In the genomic region with DNA sequence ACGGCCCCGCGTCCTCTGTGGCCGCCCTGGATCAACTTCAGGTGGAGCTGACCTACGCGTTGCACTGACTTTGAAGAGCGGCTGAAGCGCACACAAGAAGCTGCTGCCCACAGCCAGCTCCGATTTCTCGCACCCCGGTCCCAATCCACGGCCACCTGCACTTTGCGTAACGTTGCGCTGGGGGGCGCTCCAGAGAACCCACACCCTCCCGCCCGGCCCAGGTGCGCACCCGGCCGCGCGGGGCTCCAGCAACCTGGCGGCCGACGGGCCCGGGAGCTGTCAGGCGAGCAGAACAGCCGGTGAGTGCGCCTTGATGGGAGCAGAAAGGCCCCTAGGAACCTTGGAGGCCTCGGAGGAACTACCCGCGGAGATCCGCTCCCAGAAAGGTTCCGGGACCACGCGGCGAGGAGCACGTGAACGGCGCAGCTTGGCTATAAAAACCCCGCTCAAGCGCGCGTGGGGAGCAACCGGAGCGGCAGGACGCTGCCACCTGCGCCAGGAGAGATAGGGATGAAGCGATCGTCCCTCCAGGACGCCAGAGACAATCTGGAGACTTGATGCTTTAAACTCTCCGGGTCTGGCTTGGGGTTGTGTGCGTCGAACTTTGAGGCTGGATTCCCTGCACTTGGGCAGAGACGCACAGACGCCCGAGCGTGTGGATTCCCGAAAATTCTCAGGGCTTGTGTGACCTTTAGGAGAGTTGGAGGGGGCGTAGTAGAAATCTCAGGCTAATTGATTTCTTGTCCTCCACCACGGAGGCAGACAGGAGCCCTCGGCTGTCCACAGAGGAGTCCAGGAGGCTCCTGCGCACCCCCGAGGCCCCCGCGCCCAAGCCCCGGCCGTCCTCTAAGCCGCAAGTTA, we compare ENCODE assay signal across 11 cellular contexts. TPM values are rescaled to one million over a fixed set of nuclear protein-coding genes. Genes with fewer than 3 reads are reported as not detected.
A peak's percentile ranks its signal among the peaks of the same experiment; 100 is the strongest.
DNase-seq lines count a peak whose midpoint lies in the region; ATAC-seq and TF ChIP-seq lines count a peak whose summit lies in the region.
"Had no signal": no experiment of that assay in that cellular context is flagged by ENCODE, and none has a peak within 500 bp of the region (broad histone marks: within the 10 kb centered on the region; RNA-seq: fewer than 3 reads in every experiment).

No MANE protein-coding gene starts in this region.

- CTCF ChIA-PET in activated CD8-positive, alpha-beta memory T cell treated with anti-CD3 and anti-CD28 coated beads, Interleukin-2, amount 10 ng/mL, durations not matched to agents 7 days and 5 days (lab: Charles Lee): no interaction called here

- no peak for TF ChIP-seq CTCF in astrocyte of the spinal cord (IDR thresholded peaks at IDR 0.05; ENCODE audit: low read depth, low read length)

- H3K27me3 Mint-ChIP-seq in stimulated activated naive CD8-positive, alpha-beta T cell treated with anti-CD3 and anti-CD28 coated beads, Interleukin-15, amount 100 ng/mL, for 72 hours: peaks cover 60% of the 10 kb centered on the region
- H3K27me3 Mint-ChIP-seq in activated CD8-positive, alpha-beta memory T cell treated with anti-CD3 and anti-CD28 coated beads, Interleukin-2, amount 10 ng/mL, durations not matched to agents 7 days and 5 days: peaks cover 48% of the 10 kb centered on the region

- H3K4me3 Mint-ChIP-seq in stimulated activated naive CD8-positive, alpha-beta T cell treated with anti-CD3 and anti-CD28 coated beads, Interleukin-15, amount 100 ng/mL, for 72 hours: no peak overlapping the region
- no peak overlapping the region for H3K4me3 Mint-ChIP-seq in activated CD8-positive, alpha-beta memory T cell treated with anti-CD3 and anti-CD28 coated beads, Interleukin-2, amount 10 ng/mL, durations not matched to agents 7 days and 5 days
- H3K4me3 Mint-ChIP-seq: activated CD4-positive, alpha-beta T cell treated with anti-CD3 and anti-CD28 coated beads, Interleukin-2, amount 10 ng/mL, durations not matched to agents 7 days and 5 days had no signal

- peaks cover 2% of the 10 kb centered on the region for H3K36me3 Mint-ChIP-seq in activated CD8-positive, alpha-beta memory T cell treated with anti-CD3 and anti-CD28 coated beads, Interleukin-2, amount 10 ng/mL, durations not matched to agents 7 days and 5 days

- in situ Hi-C loops in astrocyte of the spinal cord (cut with HindIII; ENCODE audit: low sequenced_read_pairs): no loop called here

- H3K27ac Mint-ChIP-seq in stimulated activated naive CD8-positive, alpha-beta T cell treated with anti-CD3 and anti-CD28 coated beads, Interleukin-15, amount 100 ng/mL, for 72 hours: no peak overlapping the region
- no peak overlapping the region for H3K27ac Mint-ChIP-seq in activated CD8-positive, alpha-beta memory T cell treated with anti-CD3 and anti-CD28 coated beads, Interleukin-2, amount 10 ng/mL, durations not matched to agents 7 days and 5 days
- H3K27ac Mint-ChIP-seq: activated CD4-positive, alpha-beta T cell treated with anti-CD3 and anti-CD28 coated beads, Interleukin-2, amount 10 ng/mL, durations not matched to agents 7 days and 5 days had no signal

- no peaks in the 10 kb centered on the region for H3K9me3 Mint-ChIP-seq in stimulated activated naive CD8-positive, alpha-beta T cell treated with anti-CD3 and anti-CD28 coated beads, Interleukin-15, amount 100 ng/mL, for 72 hours
- no peaks in the 10 kb centered on the region for H3K9me3 Mint-ChIP-seq in activated CD8-positive, alpha-beta memory T cell treated with anti-CD3 and anti-CD28 coated beads, Interleukin-2, amount 10 ng/mL, durations not matched to agents 7 days and 5 days (ENCODE audit: low read depth)
- H3K9me3 Mint-ChIP-seq: activated CD4-positive, alpha-beta T cell treated with anti-CD3 and anti-CD28 coated beads, Interleukin-2, amount 10 ng/mL, durations not matched to agents 7 days and 5 days had no signal

- peak; percentile 2 for DNase-seq in stimulated activated naive CD8-positive, alpha-beta T cell treated with anti-CD3 and anti-CD28 coated beads, Interleukin-15, Interleukin-2, amounts not matched to agents 100 U/mL and 50 U/mL, for 24 hours
- DNase-seq in stimulated activated naive CD8-positive, alpha-beta T cell treated with anti-CD3 and anti-CD28 coated beads, Interleukin-15, amount 100 ng/mL, for 72 hours: no peak
- DNase-seq in astrocyte of the spinal cord (ENCODE audit: low read depth, low spot score) (peak; percentile 4), left kidney (ENCODE audit: low read depth, low spot score) (peak; percentile 63), NCI-H2171 treated with DMSO at 0.1 percent for 48 hours (lab: John Stamatoyannopoulos, UW) (no peak)
- no peak for DNase-seq in activated CD8-positive, alpha-beta memory T cell treated with anti-CD3 and anti-CD28 coated beads, Interleukin-2, amount 10 ng/mL, durations not matched to agents 7 days and 5 days
- DNase-seq in stimulated activated CD4-positive, alpha-beta T cell treated with anti-CD3 and anti-CD28 coated beads, Interleukin-4, amount 100 ng/mL, for 4 hours: no peak
- DNase-seq: activated CD4-positive, alpha-beta T cell treated with anti-CD3 and anti-CD28 coated beads, Interleukin-2, amount 10 ng/mL, durations not matched to agents 7 days and 5 days; C1 segment of cervical spinal cord had no signal

- ATAC-seq in stimulated activated naive CD8-positive, alpha-beta T cell treated with anti-CD3 and anti-CD28 coated beads, Interleukin-15, Interleukin-2, amounts not matched to agents 100 U/mL and 50 U/mL, for 24 hours: no peak
- no peak for ATAC-seq in stimulated activated naive CD8-positive, alpha-beta T cell treated with anti-CD3 and anti-CD28 coated beads, Interleukin-15, amount 100 ng/mL, for 72 hours
- ATAC-seq in GM18519 (IDR thresholded peaks at IDR 0.05; ENCODE audit: low FRiP score, unreplicated experiment): no peak
- ATAC-seq in activated CD8-positive, alpha-beta memory T cell treated with anti-CD3 and anti-CD28 coated beads, Interleukin-2, amount 10 ng/mL, durations not matched to agents 7 days and 5 days: no peak

- H3K4me3 ChIP-seq in astrocyte of the spinal cord (ENCODE audit: low read depth, low read length): no peak overlapping the region
- H3K4me3 ChIP-seq: thoracic aorta had no signal

- H3K4me1 Mint-ChIP-seq in stimulated activated naive CD8-positive, alpha-beta T cell treated with anti-CD3 and anti-CD28 coated beads, Interleukin-15, amount 100 ng/mL, for 72 hours: peaks cover 8% of the 10 kb centered on the region
- H3K4me1 Mint-ChIP-seq in activated CD8-positive, alpha-beta memory T cell treated with anti-CD3 and anti-CD28 coated beads, Interleukin-2, amount 10 ng/mL, durations not matched to agents 7 days and 5 days: no peaks in the 10 kb centered on the region

RNA-seq across cellular contexts. Expression of gene NWD2, which starts 0.6 kb away (rescaled TPM):
- total RNA-seq in activated CD8-positive, alpha-beta memory T cell treated with anti-CD3 and anti-CD28 coated beads, Interleukin-2, amount 10 ng/mL, durations not matched to agents 7 days and 5 days: not detected
- total RNA-seq: activated CD4-positive, alpha-beta T cell treated with anti-CD3 and anti-CD28 coated beads, Interleukin-2, amount 10 ng/mL, durations not matched to agents 7 days and 5 days; thoracic aorta had no signal

Comparison
In these comparisons a context has a peak if more than half of its experiments do, and no peak if none do; other contexts are left out.
1. DNase-seq: peak in stimulated activated naive CD8-positive, alpha-beta T cell treated with anti-CD3 and anti-CD28 coated beads, Interleukin-15, Interleukin-2, amounts not matched to agents 100 U/mL and 50 U/mL, for 24 hours (single experiment), astrocyte of the spinal cord (single experiment) and left kidney (single experiment); none in stimulated activated naive CD8-positive, alpha-beta T cell treated with anti-CD3 and anti-CD28 coated beads, Interleukin-15, amount 100 ng/mL, for 72 hours (0 of 2), NCI-H2171 treated with DMSO at 0.1 percent for 48 hours (single experiment), activated CD8-positive, alpha-beta memory T cell treated with anti-CD3 and anti-CD28 coated beads, Interleukin-2, amount 10 ng/mL, durations not matched to agents 7 days and 5 days (single experiment) and stimulated activated CD4-positive, alpha-beta T cell treated with anti-CD3 and anti-CD28 coated beads, Interleukin-4, amount 100 ng/mL, for 4 hours (0 of 2).